17 cellular contexts compared by ENCODE assay signal in the genomic region with DNA sequence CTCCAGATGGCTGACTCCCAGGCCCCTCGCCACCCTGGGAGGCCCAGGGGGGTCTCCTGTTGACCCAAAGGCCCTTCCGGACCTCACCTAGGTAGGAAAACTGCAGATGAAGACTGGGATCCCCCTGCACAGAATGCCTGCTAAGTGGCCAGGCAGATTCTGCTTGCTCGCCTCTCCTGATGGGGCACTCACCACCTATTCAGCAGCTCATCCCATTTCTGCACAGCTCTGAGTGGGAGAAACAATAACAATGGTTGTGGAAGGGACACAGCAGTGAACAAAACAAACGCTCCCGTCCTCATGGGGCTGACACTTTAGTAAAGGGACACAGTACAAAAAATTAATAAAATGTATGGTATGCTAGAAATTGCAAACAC. TPM values are rescaled to one million over a fixed set of nuclear protein-coding genes. Genes with fewer than 3 reads are reported as not detected.
DNase-seq lines count a peak whose midpoint lies in the region; ATAC-seq and TF ChIP-seq lines count a peak whose summit lies in the region.
"Had no signal": no experiment of that assay in that cellular context is flagged by ENCODE, and none has a peak within 500 bp of the region (broad histone marks: within the 10 kb centered on the region; RNA-seq: fewer than 3 reads in every experiment).

No MANE protein-coding gene starts in this region.

- no peak overlapping the region for H3K56ac ChIP-seq in IMR-90 (ENCODE audit: extremely low read depth, insufficient read depth, low read length)

- H2BK20ac ChIP-seq in IMR-90 (ENCODE audit: low read depth, low read length) = no peak overlapping the region

- H4K5ac ChIP-seq in IMR-90 (ENCODE audit: low read depth, low read length) = no peak overlapping the region

- TF ChIP-seq RAD21 in IMR-90 (IDR thresholded peaks at IDR 0.05; ENCODE audit: low read length) = no peak

- H2AFZ ChIP-seq in IMR-90 (replicated peaks; ENCODE audit: low read length, poor library complexity) (no peak overlapping the region), trophoblast cell (ENCODE audit: insufficient read depth, low read length, poor library complexity) (no peak overlapping the region)

- DNase-seq in IMR-90 (no peak), coronary artery (ENCODE audit: low spot score) (no peak), trophoblast cell (no peak), transverse colon (no peak), sciatic nerve (ENCODE audit: low spot score) (no peak)
- no peak for DNase-seq in activated T-cell treated with anti-CD3 and anti-CD28 coated beads, Interleukin-2, amount 50 U/mL, for 48 hours
- DNase-seq: ACHN; CD4-positive, alpha-beta memory T cell; DMS79 treated with DMSO at 0.1 percent for 48 hours; HCEC 1CT; MV-4-11; NCI-H1436 treated with DMSO at 0.1 percent for 48 hours; NCI-H2081; NCI-H510A treated with DMSO at 0.1 percent for 48 hours had no signal

- intact Hi-C loops in IMR-90 (cut with micrococcal nuclease) (no loop called here), transverse colon (cut with DNase I; ENCODE audit: low total_unique reads) (no loop called here), sciatic nerve (cut with DNase I) (no loop called here)

- H3K4me3 ChIP-seq in IMR-90 (ENCODE audit: insufficient read depth, low read depth, low read length) (no peak overlapping the region), coronary artery (no peak overlapping the region), trophoblast cell (ENCODE audit: low read depth, low read length) (no peak overlapping the region), transverse colon (no peak overlapping the region)
- H3K4me3 ChIP-seq: Peyer's patch had no signal

- H3K9ac ChIP-seq in IMR-90 (ENCODE audit: low read depth, low read length) (no peak overlapping the region), trophoblast cell (ENCODE audit: low read length) (no peak overlapping the region)

- in situ Hi-C loops in IMR-90 (cut with MboI; ENCODE audit: low sequenced_read_pairs) = no loop called here
- in situ Hi-C loops in transverse colon (cut with MboI; ENCODE audit: low pct_ligation_motif_present in 1 of 4, low pct_unique_long_range_greater_than_20kb in 1 of 4, low sequenced_read_pairs in 3 of 4) = loop anchor here in 2 of 4 donors (10.0 kb wide), 2 partner anchors 121 to 131 kb away; no protein-coding TSS in a partner anchor

- H3K9me1 ChIP-seq in IMR-90 (ENCODE audit: insufficient read depth, low read length) = no peaks in the 10 kb centered on the region

- H2BK5ac ChIP-seq in IMR-90 (ENCODE audit: low read depth, low read length, poor library complexity, severe bottlenecking) = no peak overlapping the region
- H2BK5ac ChIP-seq in trophoblast cell (ENCODE audit: low read depth, low read length, poor library complexity) = peak overlapping the region; percentile 6

- no TSS peak for BruUV-seq in IMR-90 (replicated peaks; lab: Mats Ljungman, UMichigan)

- peak overlapping the region; percentile 78 for H2AK9ac ChIP-seq in IMR-90 (replicated peaks; ENCODE audit: low read depth, low read length, poor library complexity)

- no peak overlapping the region for H4K91ac ChIP-seq in IMR-90 (ENCODE audit: insufficient read depth, low read depth, low read length)
- peak overlapping the region; percentile 66 for H4K91ac ChIP-seq in trophoblast cell (ENCODE audit: low read depth, low read length)

- WGBS in IMR-90 (ENCODE audit: extremely low coverage in 2 of 2, insufficient read length in 1 of 2), 2 experiments = 58% methylated on average over 2 of the region's 5 CpGs; no CpG with 5 or more reads in 1 of the 2 experiments
- no CpG with 5 or more reads among the region's 5 CpGs for WGBS in trophoblast cell (ENCODE audit: extremely low coverage, insufficient coverage, insufficient read length)
- WGBS in transverse colon (ENCODE audit: low coverage in 1 of 2), 2 donors = 75% methylated on average over 5 of the region's 5 CpGs; no CpG with 5 or more reads in 1 of the 2 donors

- POLR2A ChIA-PET in IMR-90 (lab: Charles Lee; ENCODE audit: unreplicated experiment) = no interaction called here

- no peak overlapping the region for H4K12ac ChIP-seq in trophoblast cell (ENCODE audit: low read depth, low read length)

- H2BK15ac ChIP-seq in IMR-90 (ENCODE audit: low read depth, low read length) = no peak overlapping the region

- TF ChIP-seq POLR2A in IMR-90 (IDR thresholded peaks at IDR 0.05; ENCODE audit: low read depth, low read length) (no peak), transverse colon (IDR thresholded peaks at IDR 0.05) (no peak)

- H3K79me1 ChIP-seq in IMR-90 (ENCODE audit: low read depth in 1 of 2, low read length in 2 of 2) = no peaks in the 10 kb centered on the region
- no peaks in the 10 kb centered on the region for H3K79me1 ChIP-seq in trophoblast cell (ENCODE audit: low read length)

- H2AK5ac ChIP-seq in IMR-90 (ENCODE audit: low read depth, low read length) (no peak overlapping the region), trophoblast cell (ENCODE audit: low read length) (no peak overlapping the region)

- no peak overlapping the region for H3K4me2 ChIP-seq in IMR-90 (ENCODE audit: low read depth, low read length)
- no peak overlapping the region for H3K4me2 ChIP-seq in trophoblast cell (ENCODE audit: low read length)

- CTCF ChIA-PET in IMR-90 (lab: Yijun Ruan, JAX) = no interaction called here

- H4K20me1 ChIP-seq in IMR-90 (ENCODE audit: insufficient read depth, low read length) = no peaks in the 10 kb centered on the region

- dilution Hi-C loops in IMR-90 (cut with HindIII; ENCODE audit: low sequenced_read_pairs, unreplicated experiment) = no loop called here

- H3K27ac ChIP-seq in IMR-90 (ENCODE audit: insufficient read depth, low read length) (no peak overlapping the region), coronary artery (peak overlapping the region; percentile 54 to 78), trophoblast cell (ENCODE audit: low read depth, low read length) (peak overlapping the region; percentile 57), transverse colon (peak overlapping the region; percentile 21 to 42 (median 40))

- H2BK12ac ChIP-seq in trophoblast cell (ENCODE audit: low read length) = peak overlapping the region; percentile 56

- H3K36me3 ChIP-seq in IMR-90 (ENCODE audit: control insufficient read depth, insufficient read depth, low read length) (no peaks in the 10 kb centered on the region), trophoblast cell (ENCODE audit: control insufficient read depth in 1 of 2, insufficient read depth in 2 of 2, low read length in 2 of 2) (no peaks in the 10 kb centered on the region), transverse colon (no peaks in the 10 kb centered on the region)
- H3K36me3 ChIP-seq: Peyer's patch had no signal

- no peak overlapping the region for H3K18ac ChIP-seq in IMR-90 (ENCODE audit: low read depth, low read length)
- no peak overlapping the region for H3K18ac ChIP-seq in trophoblast cell (ENCODE audit: low read length)

- H3K14ac ChIP-seq in IMR-90 (replicated peaks; ENCODE audit: low read depth, low read length) (no peak overlapping the region), trophoblast cell (ENCODE audit: low read length) (peak overlapping the region; percentile 7)

- H3K4ac ChIP-seq in IMR-90 (ENCODE audit: low read depth, low read length) = no peak overlapping the region
- no peak overlapping the region for H3K4ac ChIP-seq in trophoblast cell (ENCODE audit: low read depth, low read length)

- ATAC-seq in IMR-90 (ENCODE audit: low read depth) (no peak), sciatic nerve (no peak), GM18519 (IDR thresholded peaks at IDR 0.05; ENCODE audit: low FRiP score, unreplicated experiment) (no peak)

- H2BK120ac ChIP-seq in IMR-90 (ENCODE audit: low read depth, low read length) (no peak overlapping the region), trophoblast cell (ENCODE audit: insufficient read depth, low read length, poor library complexity) (peak overlapping the region; percentile 34)

- TF ChIP-seq CTCF in IMR-90 (conservative IDR thresholded peaks at IDR 0.05; ENCODE audit: low read depth, low read length) (no peak), coronary artery (IDR thresholded peaks at IDR 0.05) (no peak), transverse colon (IDR thresholded peaks at IDR 0.05) (no peak)

- H3K23ac ChIP-seq in IMR-90 (ENCODE audit: low read depth, low read length) (no peak overlapping the region), trophoblast cell (ENCODE audit: low read length) (no peak overlapping the region)

- H3K79me2 ChIP-seq in trophoblast cell (ENCODE audit: control insufficient read depth, insufficient read depth, low read length, poor library complexity) = no peaks in the 10 kb centered on the region

- no peak for TF ChIP-seq EP300 in transverse colon (IDR thresholded peaks at IDR 0.05; ENCODE audit: low read depth)

- H3K27me3 ChIP-seq in IMR-90 (ENCODE audit: control insufficient read depth, insufficient read depth, low read length) (peaks cover 28% of the 10 kb centered on the region), trophoblast cell (ENCODE audit: insufficient read depth, low read length) (no peaks in the 10 kb centered on the region), transverse colon (no peaks in the 10 kb centered on the region)
- H3K27me3 ChIP-seq: Peyer's patch had no signal

- H4K8ac ChIP-seq in IMR-90 (ENCODE audit: low read depth in 2 of 2, low read length in 2 of 2) = no peak overlapping the region
- peak overlapping the region; percentile 36 for H4K8ac ChIP-seq in trophoblast cell (ENCODE audit: low read depth, low read length)

- H3K4me1 ChIP-seq in IMR-90 (ENCODE audit: control insufficient read depth, insufficient read depth, low read length) (no peaks in the 10 kb centered on the region), trophoblast cell (ENCODE audit: control insufficient read depth in 1 of 2, insufficient read depth in 2 of 2, low read length in 2 of 2) (peaks cover 5 to 10% of the 10 kb centered on the region in 2 experiments), transverse colon (peaks cover 0 to under 1% (median 0%) of the 10 kb centered on the region in 4 donors)

- no peaks in the 10 kb centered on the region for H3K9me3 ChIP-seq in IMR-90 (ENCODE audit: control insufficient read depth, insufficient read depth, low read length)
- H3K9me3 ChIP-seq in trophoblast cell (ENCODE audit: insufficient read depth, low read depth, low read length) = peaks cover 4% of the 10 kb centered on the region
- H3K9me3 ChIP-seq in transverse colon = no peaks in the 10 kb centered on the region
- H3K9me3 ChIP-seq: Peyer's patch had no signal

TF ChIP-seq in IMR-90, 13 proteins besides CTCF, POLR2A, EP300 and RAD21 (continues in another document):
- TF ChIP-seq NFE2L2 (IDR thresholded peaks at IDR 0.05; ENCODE audit: low read depth, low read length) (no peak), CHD1 (IDR thresholded peaks at IDR 0.05; ENCODE audit: low read depth, low read length) (no peak), RCOR1 (IDR thresholded peaks at IDR 0.05; ENCODE audit: insufficient replicate concordance, low read length) (no peak), MAFK (IDR thresholded peaks at IDR 0.05; ENCODE audit: low read depth, low read length) (no peak), MAZ (IDR thresholded peaks at IDR 0.05; ENCODE audit: borderline replicate concordance, low read depth, low read length) (no peak)

RNA-seq across cellular contexts. Expression of a gene that starts 24.9 kb away (rescaled TPM):
- total RNA-seq in IMR-90 (2012; rRNA removed) = not detected in 2 replicates
- not detected in 2 replicates for polyA plus RNA-seq in IMR-90 (2012; rRNA removed)
- not detected in 2 replicates for polyA plus RNA-seq in IMR-90 (2012; cell fraction: cytosol; rRNA removed)
- polyA plus RNA-seq in IMR-90 (2012; cell fraction: nucleus; rRNA removed; ENCODE audit: low replicate concordance) = not detected in 2 replicates
- 23.6 and 27.1 TPM in 2 replicates for polyA plus RNA-seq in trophoblast cell (2013)
- 10 to 100 TPM in 2 of 4 donors, 1 to 10 TPM in 2; 5.6 to 15.9 (median 10.2) TPM for total RNA-seq in transverse colon
- total RNA-seq in sciatic nerve = 57.4 TPM
- total RNA-seq: HT-29 had no signal
- polyA plus RNA-seq: CD4-positive, alpha-beta memory T cell had no signal
